Comparison of ENCODE assay signal across 23 cellular contexts in the genomic region with DNA sequence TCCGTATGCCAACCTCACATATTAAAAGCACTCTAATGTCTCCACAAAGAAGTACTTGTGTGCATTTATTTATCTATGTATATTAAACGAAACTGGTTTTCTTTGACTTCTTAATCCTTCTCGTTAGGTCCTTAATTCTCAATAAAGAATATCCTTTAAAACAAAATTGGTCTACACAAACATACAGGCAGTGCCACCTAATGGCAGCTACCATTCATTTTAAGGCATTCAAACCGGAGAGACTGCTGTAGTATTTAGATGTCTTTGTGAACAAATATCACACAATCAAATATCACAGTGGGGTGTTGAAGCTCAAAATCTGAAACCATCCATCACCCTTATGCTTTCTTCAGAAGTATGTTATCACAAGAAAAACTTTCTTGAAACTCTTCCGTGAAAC.
DNase-seq lines count a peak whose midpoint lies in the region; ATAC-seq and TF ChIP-seq lines count a peak whose summit lies in the region.
"Had no signal": no experiment of that assay in that cellular context is flagged by ENCODE, and none has a peak within 500 bp of the region (broad histone marks: within the 10 kb centered on the region; RNA-seq: fewer than 3 reads in every experiment).

No MANE protein-coding gene starts in this region.

- ATAC-seq in SK-N-SH treated with all-trans-retinoic acid at 6 μM for 48 hours (no peak), HG03565 (IDR thresholded peaks at IDR 0.05; ENCODE audit: unreplicated experiment) (no peak)
- ATAC-seq: A549; activated CD8-positive, alpha-beta memory T cell treated with anti-CD3 and anti-CD28 coated beads, Interleukin-2, amount 10 ng/mL, durations not matched to agents 7 days and 5 days; gastrocnemius medialis; left colon had no signal

- H4K20me1 ChIP-seq in SK-N-SH (ENCODE audit: insufficient read depth) (no peaks in the 10 kb centered on the region), osteoblast (ENCODE audit: insufficient read depth, low read length) (no peaks in the 10 kb centered on the region)

- H3K4me2 ChIP-seq in SK-N-SH: no peak overlapping the region
- no peak overlapping the region for H3K4me2 ChIP-seq in osteoblast (ENCODE audit: insufficient read depth, low read length)
- H3K4me2 ChIP-seq: A549, smooth muscle cell had no signal

- intact Hi-C loops in dorsolateral prefrontal cortex (cut with DNase I): no loop called here

- H3K4me3 ChIP-seq in SK-N-SH (ENCODE audit: low read depth in 2 of 2, low read length in 1 of 2) (no peak overlapping the region), epithelial cell of esophagus (ENCODE audit: low read length) (no peak overlapping the region), osteoblast (ENCODE audit: insufficient read depth, low read length) (no peak overlapping the region), dorsolateral prefrontal cortex (no peak overlapping the region)
- H3K4me3 ChIP-seq: A549, colonic mucosa, gastrocnemius medialis, HAP-1, smooth muscle cell, stomach had no signal

- POLR2A ChIA-PET in SK-N-SH (lab: Yijun Ruan, JAX): no interaction called here

- no peak for TF ChIP-seq EP300 in SK-N-SH (IDR thresholded peaks at IDR 0.05; ENCODE audit: borderline replicate concordance in 1 of 2, low read depth in 1 of 2, low read length in 1 of 2)

- DNase-seq in SK-N-SH (no peak), NCI-H69 (lab: John Stamatoyannopoulos, UW) (peak; percentile 27), epithelial cell of esophagus (ENCODE audit: low read depth) (peak; percentile 29), osteoblast (ENCODE audit: insufficient read length, low spot score, missing footprints) (peak; percentile 35), NCI-H345 treated with DMSO at 0.1 percent for 48 hours (lab: John Stamatoyannopoulos, UW; ENCODE audit: unreplicated experiment) (no peak), dorsolateral prefrontal cortex (no peak)
- DNase-seq: activated CD4-positive, alpha-beta T cell treated with anti-CD3 and anti-CD28 coated beads for 4 hours; activated CD8-positive, alpha-beta memory T cell treated with anti-CD3 and anti-CD28 coated beads, Interleukin-2, amount 10 ng/mL, durations not matched to agents 7 days and 5 days; activated naive CD8-positive, alpha-beta T cell treated with anti-CD3 and anti-CD28 coated beads, Interleukin-2, amount 10 ng/mL, durations not matched to agents 7 days and 5 days; colonic mucosa; gastrocnemius medialis; Karpas-422; left colon; NCI-H1436 treated with DMSO at 0.1 percent for 48 hours; NCI-H226; stimulated activated CD4-positive, alpha-beta T cell treated with anti-CD3 and anti-CD28 coated beads, Interleukin-4, amount 100 ng/mL, for 24 hours; stomach; T1000 had no signal

- CTCF ChIA-PET in SK-N-SH (lab: Yijun Ruan, JAX): no interaction called here

- H3K27me3 ChIP-seq in SK-N-SH (ENCODE audit: insufficient read depth) (no peaks in the 10 kb centered on the region), osteoblast (ENCODE audit: insufficient read depth, low read length) (no peaks in the 10 kb centered on the region), dorsolateral prefrontal cortex (peaks cover 0 to 3% (median 0%) of the 10 kb centered on the region in 45 donors)
- H3K27me3 ChIP-seq: colonic mucosa, gastrocnemius medialis, stomach had no signal

- H3K79me2 ChIP-seq in SK-N-SH (ENCODE audit: insufficient read depth): no peaks in the 10 kb centered on the region
- H3K79me2 ChIP-seq in osteoblast (ENCODE audit: insufficient read depth, low read length): no peaks in the 10 kb centered on the region

- H3K9me2 ChIP-seq in SK-N-SH: no peaks in the 10 kb centered on the region

- no peak overlapping the region for H2AFZ ChIP-seq in SK-N-SH (ENCODE audit: low read depth)
- no peak overlapping the region for H2AFZ ChIP-seq in osteoblast (ENCODE audit: low read length)

- TF ChIP-seq CTCF in SK-N-SH (IDR thresholded peaks at IDR 0.05): no peak
- TF ChIP-seq CTCF in epithelial cell of esophagus (IDR thresholded peaks at IDR 0.05; ENCODE audit: insufficient read depth, low read depth, low read length, missing control alignments): peak; percentile 32
- peak; percentile 11 for TF ChIP-seq CTCF in osteoblast (IDR thresholded peaks at IDR 0.05; ENCODE audit: extremely low read depth, low read depth, low read length)
- TF ChIP-seq CTCF in dorsolateral prefrontal cortex (IDR thresholded peaks at IDR 0.05 in 54 of 56, conservative IDR thresholded peaks at IDR 0.05 in 2 of 56; ENCODE audit: low read depth in 1 of 56, partially characterized antibody in 56 of 56): no peak

- H3K27ac ChIP-seq in SK-N-SH (ENCODE audit: low read depth in 2 of 2, low read length in 1 of 2) (no peak overlapping the region), osteoblast (ENCODE audit: low read depth, low read length) (no peak overlapping the region), dorsolateral prefrontal cortex (no peak overlapping the region)
- H3K27ac ChIP-seq: A549, colonic mucosa, gastrocnemius medialis, stomach had no signal

- H3K9me3 ChIP-seq in SK-N-SH (no peaks in the 10 kb centered on the region), osteoblast (ENCODE audit: low read depth, low read length) (no peaks in the 10 kb centered on the region)
- H3K9me3 ChIP-seq: A549, colonic mucosa, gastrocnemius medialis, HAP-1 had no signal

- TF ChIP-seq RAD21 in SK-N-SH (IDR thresholded peaks at IDR 0.05; ENCODE audit: low read length): 0 out of 2 replicates have a peak, but pooled peaks have one; percentile 3

- H3K4me1 ChIP-seq in SK-N-SH (ENCODE audit: control insufficient read depth in 1 of 2, insufficient read depth in 2 of 2, low read depth in 1 of 2, low read length in 1 of 2) (no peaks in the 10 kb centered on the region; a peak in 1 of 4 replicates), osteoblast (ENCODE audit: insufficient read depth, low read length) (no peaks in the 10 kb centered on the region)
- H3K4me1 ChIP-seq: A549, colonic mucosa, gastrocnemius medialis, stomach had no signal

- no peaks in the 10 kb centered on the region for H3F3A ChIP-seq in SK-N-SH (replicated peaks; ENCODE audit: insufficient read depth)

- 43% methylated on average over 5 of the region's 5 CpGs for WGBS in SK-N-SH (ENCODE audit: low lambda C conversion rate)

- H3K36me3 ChIP-seq in SK-N-SH (replicated peaks in 1 of 2; ENCODE audit: control insufficient read depth in 1 of 2, insufficient read depth in 2 of 2, low read length in 1 of 2): no peaks in the 10 kb centered on the region
- H3K36me3 ChIP-seq in osteoblast (ENCODE audit: insufficient read depth, low read length): no peaks in the 10 kb centered on the region
- H3K36me3 ChIP-seq: colonic mucosa, gastrocnemius medialis, HAP-1, stomach had no signal

- no peak overlapping the region for H3K9ac ChIP-seq in SK-N-SH

TF ChIP-seq in SK-N-SH, 30 proteins besides CTCF, POLR2A, EP300 and RAD21 (continues in another document):
- TF ChIP-seq POLR2AphosphoS5 (IDR thresholded peaks at IDR 0.05; ENCODE audit: low read depth, low read length): no peak
- TF ChIP-seq FOSL2 (IDR thresholded peaks at IDR 0.05; ENCODE audit: borderline replicate concordance, low read depth): no peak
- no peak for TF ChIP-seq RCOR1 (IDR thresholded peaks at IDR 0.05; ENCODE audit: low read length)
- no peak for TF ChIP-seq TCF12 (IDR thresholded peaks at IDR 0.05)
- TF ChIP-seq TEAD4 (IDR thresholded peaks at IDR 0.05; ENCODE audit: borderline replicate concordance, insufficient read depth): no peak

TF ChIP-seq in SK-N-SH treated with all-trans-retinoic acid at 6 μM for 48 hours, 23 proteins besides CTCF, POLR2A, EP300 and RAD21:
- TF ChIP-seq TOX (CRISPR knock-in tag; IDR thresholded peaks at IDR 0.05; ENCODE audit: borderline replicate concordance) (no peak), CREB5 (CRISPR knock-in tag; IDR thresholded peaks at IDR 0.05; ENCODE audit: low read depth) (no peak)
- TF ChIP-seq, protein P1, sequence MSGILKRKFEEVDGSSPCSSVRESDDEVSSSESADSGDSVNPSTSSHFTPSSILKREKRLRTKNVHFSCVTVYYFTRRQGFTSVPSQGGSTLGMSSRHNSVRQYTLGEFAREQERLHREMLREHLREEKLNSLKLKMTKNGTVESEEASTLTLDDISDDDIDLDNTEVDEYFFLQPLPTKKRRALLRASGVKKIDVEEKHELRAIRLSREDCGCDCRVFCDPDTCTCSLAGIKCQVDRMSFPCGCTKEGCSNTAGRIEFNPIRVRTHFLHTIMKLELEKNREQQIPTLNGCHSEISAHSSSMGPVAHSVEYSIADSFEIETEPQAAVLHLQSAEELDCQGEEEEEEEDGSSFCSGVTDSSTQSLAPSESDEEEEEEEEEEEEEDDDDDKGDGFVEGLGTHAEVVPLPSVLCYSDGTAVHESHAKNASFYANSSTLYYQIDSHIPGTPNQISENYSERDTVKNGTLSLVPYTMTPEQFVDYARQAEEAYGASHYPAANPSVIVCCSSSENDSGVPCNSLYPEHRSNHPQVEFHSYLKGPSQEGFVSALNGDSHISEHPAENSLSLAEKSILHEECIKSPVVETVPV (CRISPR knock-in tag; IDR thresholded peaks at IDR 0.05): no peak

Comparison
In these comparisons a context has a peak if more than half of its experiments do, and no peak if none do; other contexts are left out.
1. DNase-seq: peak in NCI-H69 (single experiment), epithelial cell of esophagus (single experiment) and osteoblast (single experiment); none in SK-N-SH (single experiment), NCI-H345 treated with DMSO at 0.1 percent for 48 hours (single experiment) and dorsolateral prefrontal cortex (0 of 10).
2. CTCF ChIP-seq: peak in epithelial cell of esophagus (single experiment) and osteoblast (single experiment); none in SK-N-SH (single experiment) and dorsolateral prefrontal cortex (0 of 56).